Comparison of ENCODE assay signal across 8 cellular contexts in the genomic region with DNA sequence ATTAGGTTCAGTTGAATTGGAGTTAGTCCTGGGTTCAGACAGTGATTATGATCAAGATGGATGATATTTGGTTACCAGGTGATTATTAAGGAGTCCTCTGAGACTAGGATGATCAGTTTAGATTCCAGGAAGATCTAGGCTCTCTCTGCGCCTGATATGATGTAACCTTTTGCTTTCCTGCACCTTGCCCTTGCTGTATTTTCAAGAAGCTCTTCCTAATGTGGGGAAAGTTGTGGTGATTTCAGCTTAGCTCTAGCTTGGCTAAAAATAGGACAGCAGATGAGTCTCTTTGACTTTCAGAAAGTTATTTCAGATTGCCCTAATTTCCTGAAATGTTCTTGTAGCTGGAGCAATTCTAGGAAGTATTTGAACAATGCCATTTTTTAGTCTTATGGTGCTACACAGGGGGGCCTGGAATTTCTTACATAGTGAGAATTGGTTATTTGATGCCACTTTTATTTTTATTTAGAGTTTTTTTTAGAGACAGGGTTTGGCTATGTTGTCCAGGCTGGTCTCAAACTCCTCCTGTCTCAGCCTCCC. TPM values are rescaled to one million over a fixed set of nuclear protein-coding genes. Genes with fewer than 3 reads are reported as not detected.
DNase-seq lines count a peak whose midpoint lies in the region; ATAC-seq and TF ChIP-seq lines count a peak whose summit lies in the region.

No MANE protein-coding gene starts in this region.

- no peaks in the 10 kb centered on the region for H3K9me3 Mint-ChIP-seq in activated T-helper 2 cell treated with anti-CD3 and anti-CD28 coated beads, Interferon-gamma antibody, Interleukin-2, Interleukin-4, amounts not matched to agents 10 μg/mL and 5 μg/mL and 100 μg/mL, durations not matched to agents 14 hours and 24 hours and 36 hours

- no peaks in the 10 kb centered on the region for H3K27me3 Mint-ChIP-seq in activated T-helper 2 cell treated with anti-CD3 and anti-CD28 coated beads, Interferon-gamma antibody, Interleukin-2, Interleukin-4, amounts not matched to agents 10 μg/mL and 5 μg/mL and 100 μg/mL, durations not matched to agents 14 hours and 24 hours and 36 hours (ENCODE audit: low read depth)

- no peak for TF ChIP-seq POLR2A in gastrocnemius medialis (IDR thresholded peaks at IDR 0.05)

- peak overlapping the region; percentile 12; the same call in 1 of the 2 replicates for H3K4me2 ChIP-seq in OCI-LY3 (ENCODE audit: low read length)

- TF ChIP-seq CTCF in OCI-LY3 (IDR thresholded peaks at IDR 0.05; ENCODE audit: low read depth, low read length), result no peak
- TF ChIP-seq CTCF in gastrocnemius medialis (IDR thresholded peaks at IDR 0.05 in 4 of 5, conservative IDR thresholded peaks at IDR 0.05 in 1 of 5), result no peak

- H2AFZ ChIP-seq in OCI-LY3 (ENCODE audit: low read depth, low read length), result no peak overlapping the region

- H3K27ac ChIP-seq in OCI-LY3 (ENCODE audit: low read length) (no peak overlapping the region), gastrocnemius medialis (peak overlapping the region; percentile 94 to 99 (median 97))

- no peak overlapping the region for H3K27ac Mint-ChIP-seq in activated T-helper 2 cell treated with anti-CD3 and anti-CD28 coated beads, Interferon-gamma antibody, Interleukin-2, Interleukin-4, amounts not matched to agents 10 μg/mL and 5 μg/mL and 100 μg/mL, durations not matched to agents 14 hours and 24 hours and 36 hours

- no peak overlapping the region for H3K9ac ChIP-seq in OCI-LY3 (ENCODE audit: low read length)

- H3K27me3 ChIP-seq in OCI-LY3 (ENCODE audit: low read depth, low read length), result no peaks in the 10 kb centered on the region
- no peaks in the 10 kb centered on the region for H3K27me3 ChIP-seq in gastrocnemius medialis

- H3K4me1 Mint-ChIP-seq in activated T-helper 2 cell treated with anti-CD3 and anti-CD28 coated beads, Interferon-gamma antibody, Interleukin-2, Interleukin-4, amounts not matched to agents 10 μg/mL and 5 μg/mL and 100 μg/mL, durations not matched to agents 14 hours and 24 hours and 36 hours (ENCODE audit: low read depth), result peaks cover 43% of the 10 kb centered on the region

- peaks cover 39% of the 10 kb centered on the region for H4K20me1 ChIP-seq in OCI-LY3 (ENCODE audit: insufficient read depth, low read length)

- H3K36me3 ChIP-seq in OCI-LY3 (replicated peaks; ENCODE audit: low read depth, low read length) (peaks cover 3% of the 10 kb centered on the region), gastrocnemius medialis (no peaks in the 10 kb centered on the region)

- peaks cover 80% of the 10 kb centered on the region for H3K79me2 ChIP-seq in OCI-LY3 (ENCODE audit: low read length)

- ATAC-seq in gastrocnemius medialis, result no peak

- H3K4me3 ChIP-seq in OCI-LY3 (ENCODE audit: low read length) (no peak overlapping the region), gastrocnemius medialis (no peak overlapping the region)

- peaks cover 42% of the 10 kb centered on the region for H3K36me3 Mint-ChIP-seq in activated T-helper 2 cell treated with anti-CD3 and anti-CD28 coated beads, Interferon-gamma antibody, Interleukin-2, Interleukin-4, amounts not matched to agents 10 μg/mL and 5 μg/mL and 100 μg/mL, durations not matched to agents 14 hours and 24 hours and 36 hours (ENCODE audit: low read depth)

- DNase-seq in SKM-1 treated with dmso at 0.1 percent for 144 hours (lab: John Stamatoyannopoulos, UW; ENCODE audit: unreplicated experiment) (peak; percentile 12), SKM-1 (lab: John Stamatoyannopoulos, UW; ENCODE audit: unreplicated experiment) (no peak), fibroblast of peridontal ligament (ENCODE audit: extremely low read depth) (peak; percentile 41), gastrocnemius medialis (no peak), HPDE6-E6E7 (ENCODE audit: extremely low spot score) (no peak), NCI-H2107 treated with DMSO at 0.1 percent for 48 hours (lab: John Stamatoyannopoulos, UW; ENCODE audit: unreplicated experiment) (no peak)
- no peak for DNase-seq in activated T-helper 2 cell treated with anti-CD3 and anti-CD28 coated beads, Interferon-gamma antibody, Interleukin-2, Interleukin-4, amounts not matched to agents 10 μg/mL and 5 μg/mL and 100 μg/mL, durations not matched to agents 14 hours and 24 hours and 36 hours (ENCODE audit: low spot score)

- no peaks in the 10 kb centered on the region for H3K9me3 ChIP-seq in OCI-LY3 (ENCODE audit: insufficient read depth, low read length)
- H3K9me3 ChIP-seq in gastrocnemius medialis, result no peaks in the 10 kb centered on the region

- in situ Hi-C loops in gastrocnemius medialis (cut with MboI; ENCODE audit: low sequenced_read_pairs in 4 of 4), result loop anchor here in 2 of 4 donors (10.0 kb wide), 2 partner anchors 189 to 441 kb away; no protein-coding TSS in a partner anchor

- intact Hi-C loops in gastrocnemius medialis (cut with DNase I; ENCODE audit: low total_unique reads), result loop anchor here (5.0 to 10.0 kb wide), 2 partner anchors 71 to 499 kb away; a partner anchor contains a TSS
- intact Hi-C loops in activated T-helper 2 cell treated with anti-CD3 and anti-CD28 coated beads, Interferon-gamma antibody, Interleukin-2, Interleukin-4, amounts not matched to agents 10 μg/mL and 5 μg/mL and 100 μg/mL, durations not matched to agents 14 hours and 24 hours and 36 hours (cut with micrococcal nuclease), result loop anchor here (10.0 kb wide), 1 partner anchor 59 kb away; no protein-coding TSS in a partner anchor

- no peak overlapping the region for H3K4me3 Mint-ChIP-seq in activated T-helper 2 cell treated with anti-CD3 and anti-CD28 coated beads, Interferon-gamma antibody, Interleukin-2, Interleukin-4, amounts not matched to agents 10 μg/mL and 5 μg/mL and 100 μg/mL, durations not matched to agents 14 hours and 24 hours and 36 hours (ENCODE audit: low read depth)

- H3K4me1 ChIP-seq in OCI-LY3 (ENCODE audit: low read length) (peaks cover 23% of the 10 kb centered on the region), gastrocnemius medialis (peaks cover 60 to 82% of the 10 kb centered on the region in 2 donors)

RNA-seq across cellular contexts. Expression of a gene that starts 3.8 kb away (rescaled TPM):
- total RNA-seq in gastrocnemius medialis, result 10 to 100 TPM in 3 of 4 donors, 1 to 10 TPM in 1; 9.2 to 20.0 (median 14.6) TPM
- total RNA-seq in activated T-helper 2 cell treated with anti-CD3 and anti-CD28 coated beads, Interferon-gamma antibody, Interleukin-2, Interleukin-4, amounts not matched to agents 10 μg/mL and 5 μg/mL and 100 μg/mL, durations not matched to agents 14 hours and 24 hours and 36 hours, result 23.6 and 27.3 TPM in 2 replicates

Comparison
In these comparisons a context has a peak if more than half of its experiments do, and no peak if none do; other contexts are left out.
1. DNase-seq: peak in SKM-1 treated with dmso at 0.1 percent for 144 hours (single experiment) and fibroblast of peridontal ligament (single experiment); none in SKM-1 (single experiment), gastrocnemius medialis (0 of 2), activated T-helper 2 cell treated with anti-CD3 and anti-CD28 coated beads, Interferon-gamma antibody, Interleukin-2, Interleukin-4, amounts not matched to agents 10 μg/mL and 5 μg/mL and 100 μg/mL, durations not matched to agents 14 hours and 24 hours and 36 hours (single experiment), HPDE6-E6E7 (single experiment) and NCI-H2107 treated with DMSO at 0.1 percent for 48 hours (single experiment).